Comparison of ENCODE assay signal across 14 cellular contexts in genomic region chr2:239639366-239640185, GRCh38.
"Had no signal": no experiment of that assay in that cellular context is flagged by ENCODE, and none has a peak within 500 bp of the region (broad histone marks: within the 10 kb centered on the region; RNA-seq: fewer than 3 reads in every experiment).

No MANE protein-coding gene starts in this region.

- H3K27ac Mint-ChIP-seq: naive thymus-derived CD4-positive, alpha-beta T cell; nephron progenitor cell had no signal

- DNase-seq: cortex of kidney; dorsolateral prefrontal cortex; effector CD8-positive, alpha-beta T cell; gastrocnemius medialis; heart right ventricle; islet precursor cell; mammary epithelial cell; naive thymus-derived CD4-positive, alpha-beta T cell; nephron progenitor cell; posterior cingulate gyrus; stimulated activated CD4-positive, alpha-beta T cell treated with anti-CD3 and anti-CD28 coated beads, Interleukin-2, amount 100 ng/mL, for 48 hours; stimulated activated naive CD4-positive, alpha-beta T cell treated with Interleukin-2 at 50 U/mL for 16 hours; trophoblast cell; uterus had no signal

- H3K4me1 Mint-ChIP-seq: naive thymus-derived CD4-positive, alpha-beta T cell had no signal

- H3K4me3 Mint-ChIP-seq: naive thymus-derived CD4-positive, alpha-beta T cell; nephron progenitor cell had no signal

- H3K36me3 Mint-ChIP-seq: naive thymus-derived CD4-positive, alpha-beta T cell had no signal
